Comparison of ENCODE assay signal across 8 cellular contexts in the genomic region with DNA sequence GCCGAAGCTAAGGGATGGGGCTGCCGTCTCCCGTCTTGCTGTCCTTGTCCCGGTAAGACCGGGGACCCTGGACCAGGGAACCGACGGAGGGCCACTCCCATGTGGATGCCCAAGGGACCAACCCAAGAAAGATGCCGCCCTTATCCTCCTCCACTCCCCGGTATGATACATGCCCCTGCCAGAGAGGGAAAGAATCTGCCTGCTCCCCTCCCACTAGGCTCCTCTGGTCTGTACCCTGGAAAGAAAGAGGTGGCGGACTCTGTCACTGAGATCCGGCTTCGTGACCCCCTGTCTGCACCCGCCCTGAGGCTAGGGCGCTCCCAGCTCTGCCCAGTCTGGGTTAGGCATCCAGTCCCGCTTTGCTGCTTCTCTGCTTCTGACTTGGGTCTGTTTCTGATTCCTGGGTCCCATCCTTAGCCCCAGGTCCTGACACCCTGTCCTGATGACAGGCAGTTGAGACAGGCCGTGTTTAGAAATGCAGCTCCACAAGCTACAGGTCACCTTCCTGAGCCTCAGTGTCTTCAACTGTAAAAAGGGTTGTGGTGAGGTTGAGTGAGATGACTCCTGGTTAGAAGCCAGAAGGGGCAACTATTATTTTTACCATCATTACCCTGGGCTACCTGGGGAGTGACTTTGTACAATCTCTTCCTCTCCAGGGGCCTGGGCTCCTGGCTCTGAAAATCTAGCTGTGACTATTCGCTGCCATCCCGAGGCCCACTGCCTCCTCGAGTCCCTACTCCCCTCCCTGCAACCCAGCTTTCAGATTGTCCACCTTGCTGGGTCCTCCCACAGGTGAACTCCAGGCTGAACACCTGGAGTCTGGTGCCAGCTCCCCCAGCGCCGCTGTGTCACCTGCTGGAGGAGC. TPM values are rescaled to one million over a fixed set of nuclear protein-coding genes. Genes with fewer than 3 reads are reported as not detected.
DNase-seq lines count a peak whose midpoint lies in the region; TF ChIP-seq lines count a peak whose summit lies in the region.

No MANE protein-coding gene starts in this region.

- H3K27ac ChIP-seq in esophagus (ENCODE audit: low read depth in 2 of 2, low read length in 1 of 2): peak overlapping the region; percentile 98

- H3K4me3 ChIP-seq in esophagus (ENCODE audit: low read depth in 1 of 2, low read length in 2 of 2): peak overlapping the region; percentile 42 to 62

- H3K27me3 ChIP-seq in esophagus (ENCODE audit: control insufficient read depth in 1 of 2, insufficient read depth in 2 of 2, low read length in 2 of 2): no peaks in the 10 kb centered on the region

- peaks cover 5% of the 10 kb centered on the region for H3K36me3 Mint-ChIP-seq in activated naive CD4-positive, alpha-beta T cell treated with anti-CD3 and anti-CD28 coated beads for 36 hours (ENCODE audit: low read depth)
- H3K36me3 Mint-ChIP-seq in progenitor cell of endocrine pancreas (ENCODE audit: insufficient read depth): no peaks in the 10 kb centered on the region

- H3K9me3 Mint-ChIP-seq in activated naive CD4-positive, alpha-beta T cell treated with anti-CD3 and anti-CD28 coated beads for 36 hours: peaks cover 9% of the 10 kb centered on the region
- peaks cover 7% of the 10 kb centered on the region for H3K9me3 Mint-ChIP-seq in progenitor cell of endocrine pancreas (ENCODE audit: low read depth)

- TF ChIP-seq CTCF in progenitor cell of endocrine pancreas (IDR thresholded peaks at IDR 0.05; ENCODE audit: unreplicated experiment): no peak

- no peaks in the 10 kb centered on the region for H3K27me3 Mint-ChIP-seq in activated naive CD4-positive, alpha-beta T cell treated with anti-CD3 and anti-CD28 coated beads for 36 hours (ENCODE audit: low read depth)
- peaks cover 4% of the 10 kb centered on the region for H3K27me3 Mint-ChIP-seq in progenitor cell of endocrine pancreas

- intact Hi-C loops in activated naive CD4-positive, alpha-beta T cell treated with anti-CD3 and anti-CD28 coated beads for 36 hours (cut with micrococcal nuclease): loop anchor here (1.0 to 5.0 kb wide), 4 partner anchors 60 to 577 kb away; a partner anchor contains a TSS

- CTCF ChIA-PET in activated naive CD4-positive, alpha-beta T cell treated with anti-CD3 and anti-CD28 coated beads for 36 hours (lab: Charles Lee): interaction anchor here (0.6 to 11.0 kb wide), 23 partner anchors 8 to 375 kb away, joined by 3 to 355 read pairs (median 8); a partner anchor contains a TSS

- H3K4me3 Mint-ChIP-seq in activated naive CD4-positive, alpha-beta T cell treated with anti-CD3 and anti-CD28 coated beads for 36 hours: peak overlapping the region; percentile 94
- H3K4me3 Mint-ChIP-seq in progenitor cell of endocrine pancreas (ENCODE audit: low read depth): peak overlapping the region; percentile 74

- H3K4me1 ChIP-seq in esophagus (ENCODE audit: control insufficient read depth in 2 of 2, insufficient read depth in 2 of 2, low read length in 1 of 2): peaks cover 0 to 5% of the 10 kb centered on the region in 2 donors

- in situ Hi-C loops in SK-MEL-5 (cut with HindIII; ENCODE audit: low pct_unique_long_range_greater_than_20kb, low sequenced_read_pairs): no loop called here

- H3K36me3 ChIP-seq in esophagus (ENCODE audit: control insufficient read depth in 2 of 2, insufficient read depth in 2 of 2, low read length in 1 of 2): peaks cover 0 to 2% of the 10 kb centered on the region in 2 donors

- WGBS in esophagus, 2 donors: 31 to 32% methylated on average over 21 of the region's 21 CpGs

- no peak for DNase-seq in activated naive CD4-positive, alpha-beta T cell treated with anti-CD3 and anti-CD28 coated beads for 36 hours
- no peak for DNase-seq in activated naive CD4-positive, alpha-beta T cell (lab: John Stamatoyannopoulos, UW)
- peak; percentile 65 for DNase-seq in SK-MEL-5 (ENCODE audit: low read depth, low spot score)
- DNase-seq in progenitor cell of endocrine pancreas (ENCODE audit: low spot score, unreplicated experiment): no peak
- DNase-seq in AG08395 (ENCODE audit: low spot score): no peak
- no peak for DNase-seq in NCI-H1092 (lab: John Stamatoyannopoulos, UW)
- DNase-seq in NCI-H1417 treated with DMSO at 0.1 percent for 48 hours (lab: John Stamatoyannopoulos, UW): no peak

- peak overlapping the region; percentile 92 for H3K27ac Mint-ChIP-seq in activated naive CD4-positive, alpha-beta T cell treated with anti-CD3 and anti-CD28 coated beads for 36 hours
- no peak overlapping the region for H3K27ac Mint-ChIP-seq in progenitor cell of endocrine pancreas

- H3K9me3 ChIP-seq in esophagus (ENCODE audit: control insufficient read depth in 2 of 2, insufficient read depth in 1 of 2, low read depth in 1 of 2, low read length in 1 of 2): no peaks in the 10 kb centered on the region

- H3K4me1 Mint-ChIP-seq in activated naive CD4-positive, alpha-beta T cell treated with anti-CD3 and anti-CD28 coated beads for 36 hours (ENCODE audit: low read depth): peaks cover 27% of the 10 kb centered on the region
- peaks cover 1% of the 10 kb centered on the region for H3K4me1 Mint-ChIP-seq in progenitor cell of endocrine pancreas (ENCODE audit: low read depth)

RNA-seq across cellular contexts. Expression of a gene that starts 3.7 kb away (rescaled TPM):
- under 1 TPM; 0.36 to 0.37 TPM for total RNA-seq in activated naive CD4-positive, alpha-beta T cell treated with anti-CD3 and anti-CD28 coated beads for 36 hours
- 0.08 and 0.18 TPM in 2 replicates for total RNA-seq in SK-MEL-5 (2014; rRNA removed; shearing (Covaris generic))
- polyA plus RNA-seq in SK-MEL-5 (2015; cell fraction: cytosol; rRNA removed): 0.58 TPM in 1 of 2 replicates, not detected in the other
- 0.11 TPM in 1 of 2 replicates, not detected in the other for polyA plus RNA-seq in SK-MEL-5 (2015; cell fraction: nucleus; rRNA removed)
- polyA plus RNA-seq in esophagus: under 1 TPM; 0.01 to 0.02 TPM
- 0.11 and 0.14 TPM in 2 replicates for total RNA-seq in progenitor cell of endocrine pancreas

RNA-seq across cellular contexts. Expression of a gene that starts 37.9 kb away (rescaled TPM):
- 100 to 1,000 TPM; 205 to 208 TPM for total RNA-seq in activated naive CD4-positive, alpha-beta T cell treated with anti-CD3 and anti-CD28 coated beads for 36 hours
- 0.05 TPM in 1 of 2 replicates, not detected in the other for total RNA-seq in SK-MEL-5 (2014; rRNA removed; shearing (Covaris generic))
- polyA plus RNA-seq in SK-MEL-5 (2015; cell fraction: cytosol; rRNA removed): 0.21 and 0.54 TPM in 2 replicates
- not detected in 2 replicates for polyA plus RNA-seq in SK-MEL-5 (2015; cell fraction: nucleus; rRNA removed)
- 10 to 100 TPM in 1 of 2 donors, 1 to 10 TPM in 1; 10.0 to 15.5 TPM for polyA plus RNA-seq in esophagus
- total RNA-seq in progenitor cell of endocrine pancreas: 0.20 TPM in 1 of 2 replicates, not detected in the other

Comparison
In these comparisons a context has a peak if more than half of its experiments do, and no peak if none do; other contexts are left out.
1. RNA of a gene that starts 37.9 kb away (total RNA-seq): 205 to 208 TPM in activated naive CD4-positive, alpha-beta T cell treated with anti-CD3 and anti-CD28 coated beads for 36 hours; 0.20 TPM in progenitor cell of endocrine pancreas and 0.05 TPM in SK-MEL-5; every median in the first group is over 100 times any median in the second.